In the genomic region with DNA sequence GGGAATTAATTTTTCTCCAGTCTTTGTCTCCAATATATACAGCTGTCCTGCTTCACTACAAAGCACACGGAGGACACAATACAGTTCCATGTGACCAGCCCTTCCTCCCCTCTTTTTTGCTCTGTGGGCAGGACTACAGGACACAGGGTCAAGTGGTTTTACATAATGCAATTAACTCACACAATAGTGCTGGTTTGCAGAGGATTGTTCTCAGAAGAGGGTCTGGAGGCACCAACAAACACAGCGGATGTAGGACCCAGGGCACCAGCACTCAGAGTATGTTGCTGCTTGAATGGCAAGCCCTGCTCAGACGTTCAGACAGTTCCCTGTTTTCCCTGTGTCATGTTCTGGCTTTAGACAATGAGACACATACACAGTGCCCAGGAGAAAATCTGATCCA, we compare ENCODE assay signal across 27 cellular contexts.
"Had no signal": no experiment of that assay in that cellular context is flagged by ENCODE, and none has a peak within 500 bp of the region (broad histone marks: within the 10 kb centered on the region; RNA-seq: fewer than 3 reads in every experiment).

No MANE protein-coding gene starts in this region.

- H3K27ac Mint-ChIP-seq: mesothelial cell of epicardium; naive B cell; natural killer cell; nephron progenitor cell; stimulated activated naive B cell treated with anti-CD40 and anti-IgM and Interleukin-4, amounts not matched to agents 10 μg/mL and 1 μg/mL and 100 μg/mL, for 72 hours had no signal

- H3K27me3 ChIP-seq: pancreas, right lobe of liver, testis, thyroid gland, transverse colon, upper lobe of left lung had no signal

- H3K27ac ChIP-seq: left lung, lower lobe of right lung, pancreas, prostate gland, right lobe of liver, skin epidermis, stomach, testis, thyroid gland, transverse colon, upper lobe of left lung had no signal

- H3K4me3 ChIP-seq: left lung, lower lobe of right lung, pancreas, prostate gland, right lobe of liver, skin epidermis, stomach, testis, thyroid gland, transverse colon, upper lobe of left lung had no signal

- H3K9me3 ChIP-seq: lower lobe of right lung, pancreas, prostate gland, right lobe of liver, testis, thyroid gland, transverse colon, upper lobe of left lung had no signal

- DNase-seq: hippocampal formation; left colon; left lung; lower lobe of right lung; mammary epithelial cell; mesenchymal stem cell; naive B cell; natural killer cell; nephron progenitor cell; nucleus accumbens; pancreas; right lobe of liver; stimulated activated CD4-positive, alpha-beta T cell treated with anti-CD3 and anti-CD28 coated beads, Interleukin-12 subunit alpha, Interleukin-12 subunit beta, amount 100 ng/mL, for 4 hours; stimulated activated CD4-positive, alpha-beta T cell treated with anti-CD3 and anti-CD28 coated beads, Interleukin-15, amount 100 ng/mL, for 24 hours; stimulated activated CD4-positive, alpha-beta T cell treated with anti-CD3 and anti-CD28 coated beads, Interleukin-2, amount 100 ng/mL, for 24 hours; stimulated activated CD4-positive, alpha-beta T cell treated with anti-CD3 and anti-CD28 coated beads, Interleukin-4, amount 100 ng/mL, for 1 hour; stimulated activated naive B cell treated with anti-CD40 and anti-IgM and Interleukin-4, amounts not matched to agents 10 μg/mL and 1 μg/mL and 100 μg/mL, for 72 hours; stimulated activated naive CD8-positive, alpha-beta T cell treated with anti-CD3 and anti-CD28 coated beads, Interleukin-15, Interleukin-2, amounts not matched to agents 100 U/mL and 50 U/mL, for 24 hours; stomach; testis; thyroid gland; transverse colon; upper lobe of left lung had no signal

- FAIRE-seq: keratinocyte, pancreas had no signal

- H3K36me3 Mint-ChIP-seq: mesothelial cell of epicardium, naive B cell, natural killer cell had no signal

- H3K36me3 ChIP-seq: left lung, lower lobe of right lung, pancreas, prostate gland, right lobe of liver, stomach, thyroid gland, transverse colon, upper lobe of left lung had no signal

- H3K9me3 Mint-ChIP-seq: mesothelial cell of epicardium, natural killer cell had no signal

- H3K4me3 Mint-ChIP-seq: mesothelial cell of epicardium; naive B cell; natural killer cell; nephron progenitor cell; stimulated activated naive B cell treated with anti-CD40 and anti-IgM and Interleukin-4, amounts not matched to agents 10 μg/mL and 1 μg/mL and 100 μg/mL, for 72 hours had no signal

- H3K4me1 ChIP-seq: left lung, lower lobe of right lung, prostate gland, right lobe of liver, stomach, thyroid gland, transverse colon, upper lobe of left lung had no signal

- H3K4me1 Mint-ChIP-seq: natural killer cell; nephron progenitor cell; stimulated activated naive B cell treated with anti-CD40 and anti-IgM and Interleukin-4, amounts not matched to agents 10 μg/mL and 1 μg/mL and 100 μg/mL, for 72 hours had no signal

- ATAC-seq: left colon; left lung; lower lobe of right lung; natural killer cell; pancreas; right lobe of liver; stimulated activated naive B cell treated with anti-CD40 and anti-IgM and Interleukin-4, amounts not matched to agents 10 μg/mL and 1 μg/mL and 100 μg/mL, for 72 hours; stimulated activated naive CD8-positive, alpha-beta T cell treated with anti-CD3 and anti-CD28 coated beads, Interleukin-15, Interleukin-2, amounts not matched to agents 100 U/mL and 50 U/mL, for 24 hours had no signal
